ENCODE assay signal across 16 cellular contexts in the genomic region with DNA sequence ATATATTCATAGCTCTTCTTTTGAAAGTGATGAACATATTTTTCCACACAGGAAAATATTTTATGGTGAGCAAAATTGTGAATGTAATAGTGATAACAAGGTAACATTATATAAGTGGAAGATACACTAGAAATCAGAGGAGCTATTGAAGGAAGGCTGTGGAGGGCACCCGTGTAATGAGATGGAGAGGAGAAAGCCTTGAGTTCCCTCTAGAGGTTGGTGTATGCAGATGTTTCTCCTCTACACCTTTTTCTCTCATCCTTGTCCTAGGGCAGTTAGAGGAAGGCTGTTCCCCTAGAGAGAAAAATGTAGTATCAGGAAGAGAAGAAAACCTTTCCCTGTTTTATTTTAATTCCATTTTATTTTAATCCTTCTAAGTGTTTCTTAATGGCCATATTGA. TPM values are rescaled to one million over a fixed set of nuclear protein-coding genes. Genes with fewer than 3 reads are reported as not detected.
A peak's percentile ranks its signal among the peaks of the same experiment; 100 is the strongest.
DNase-seq lines count a peak whose midpoint lies in the region; ATAC-seq and TF ChIP-seq lines count a peak whose summit lies in the region.
"Had no signal": no experiment of that assay in that cellular context is flagged by ENCODE, and none has a peak within 500 bp of the region (broad histone marks: within the 10 kb centered on the region; RNA-seq: fewer than 3 reads in every experiment).

No MANE protein-coding gene starts in this region.

- peak; percentile 13 for TF ChIP-seq CTCF in GM12865 (IDR thresholded peaks at IDR 0.05; ENCODE audit: insufficient read depth, low read depth, low read length, missing control alignments)
- peak; percentile 48 for TF ChIP-seq CTCF in OCI-LY1 (IDR thresholded peaks at IDR 0.05; ENCODE audit: low read length)
- no peak for TF ChIP-seq CTCF in mesothelial cell of epicardium (IDR thresholded peaks at IDR 0.05; ENCODE audit: unreplicated experiment)
- no peak for TF ChIP-seq CTCF in glutamatergic neuron (IDR thresholded peaks at IDR 0.05; ENCODE audit: partially characterized antibody, unreplicated experiment)

- H2AFZ ChIP-seq in OCI-LY1 (ENCODE audit: low read length), result no peak overlapping the region

- no peak overlapping the region for H3K4me2 ChIP-seq in OCI-LY1 (ENCODE audit: low read length)

- H3K79me2 ChIP-seq in OCI-LY1 (ENCODE audit: insufficient read depth, low read length), result no peaks in the 10 kb centered on the region

- H3K4me1 Mint-ChIP-seq in mesothelial cell of epicardium (no peaks in the 10 kb centered on the region), glutamatergic neuron (ENCODE audit: low read depth, unreplicated experiment) (no peaks in the 10 kb centered on the region)

- no peaks in the 10 kb centered on the region for H3K9me3 ChIP-seq in OCI-LY1 (ENCODE audit: low read length)

- H3K27ac ChIP-seq in OCI-LY1 (ENCODE audit: low read depth, low read length, poor library complexity, severe bottlenecking), result no peak overlapping the region

- no peaks in the 10 kb centered on the region for H3K4me1 ChIP-seq in OCI-LY1 (ENCODE audit: insufficient read depth, low read length, severe bottlenecking)

- no peaks in the 10 kb centered on the region for H4K20me1 ChIP-seq in OCI-LY1 (ENCODE audit: insufficient read depth, low read length)

- no peaks in the 10 kb centered on the region for H3K9me3 Mint-ChIP-seq in mesothelial cell of epicardium
- H3K9me3 Mint-ChIP-seq in glutamatergic neuron (ENCODE audit: unreplicated experiment), result no peaks in the 10 kb centered on the region

- H3K27me3 ChIP-seq in OCI-LY1 (ENCODE audit: insufficient read depth, low read length), result no peaks in the 10 kb centered on the region

- no peak for ATAC-seq in GM18907 (IDR thresholded peaks at IDR 0.05; ENCODE audit: unreplicated experiment)
- ATAC-seq in HG02970 (IDR thresholded peaks at IDR 0.05; ENCODE audit: low FRiP score, unreplicated experiment), result no peak

- H3K27ac Mint-ChIP-seq in mesothelial cell of epicardium (no peak overlapping the region), glutamatergic neuron (ENCODE audit: unreplicated experiment) (no peak overlapping the region)
- H3K27ac Mint-ChIP-seq: activated naive CD8-positive, alpha-beta T cell had no signal

- H3K9ac ChIP-seq in OCI-LY1 (ENCODE audit: low read length), result no peak overlapping the region

- H3K36me3 Mint-ChIP-seq in mesothelial cell of epicardium (no peaks in the 10 kb centered on the region), glutamatergic neuron (ENCODE audit: unreplicated experiment) (no peaks in the 10 kb centered on the region)
- H3K36me3 Mint-ChIP-seq: activated naive CD8-positive, alpha-beta T cell had no signal

- no peaks in the 10 kb centered on the region for H3K36me3 ChIP-seq in OCI-LY1 (ENCODE audit: insufficient read depth, low read length)

- no peak overlapping the region for H3K4me3 Mint-ChIP-seq in mesothelial cell of epicardium
- no peak overlapping the region for H3K4me3 Mint-ChIP-seq in glutamatergic neuron (ENCODE audit: unreplicated experiment)
- H3K4me3 Mint-ChIP-seq: activated naive CD8-positive, alpha-beta T cell had no signal

- no peaks in the 10 kb centered on the region for H3F3A ChIP-seq in OCI-LY1 (ENCODE audit: insufficient read depth, low read length)

- H3K9me2 ChIP-seq in OCI-LY1 (ENCODE audit: low read depth, low read length), result no peaks in the 10 kb centered on the region

- H3K27me3 Mint-ChIP-seq in mesothelial cell of epicardium (ENCODE audit: low read depth) (peaks cover 3% of the 10 kb centered on the region), glutamatergic neuron (ENCODE audit: unreplicated experiment) (no peaks in the 10 kb centered on the region)
- H3K27me3 Mint-ChIP-seq: activated naive CD8-positive, alpha-beta T cell had no signal

- DNase-seq in 8988T (peak; percentile 22), GM12865 (ENCODE audit: low read depth) (no peak), iPS DF 19.7 (ENCODE audit: low read depth, low spot score) (peak; percentile 30), mesothelial cell of epicardium (ENCODE audit: low spot score in 2 of 2, unreplicated experiment in 2 of 2) (no peak), glutamatergic neuron (no peak)
- DNase-seq: activated CD4-positive, alpha-beta T cell treated with anti-CD3 and anti-CD28 coated beads for 48 hours; effector memory CD4-positive, alpha-beta T cell; hypothalamus; stimulated activated CD4-positive, alpha-beta T cell treated with anti-CD3 and anti-CD28 coated beads, Interleukin-1b, Interleukin-23, amount 100 ng/mL, for 48 hours; substantia nigra had no signal

- H3K4me3 ChIP-seq in GM12865 (ENCODE audit: low read depth, low read length), result no peak overlapping the region
- H3K4me3 ChIP-seq in OCI-LY1 (ENCODE audit: low read depth, low read length, poor library complexity, severe bottlenecking), result no peak overlapping the region

RNA-seq across cellular contexts. Expression of a gene that starts 54.6 kb away (rescaled TPM):
- 0.42 to 0.74 TPM (median 0.57 TPM) in 3 replicates for total RNA-seq in mesothelial cell of epicardium
- total RNA-seq in glutamatergic neuron (ENCODE audit: unreplicated experiment), result 3.2 TPM
- total RNA-seq: LHCN-M2, RPMI7951 had no signal

Comparison
In these comparisons a context has a peak if more than half of its experiments do, and no peak if none do; other contexts are left out.
1. DNase-seq: peak in 8988T (single experiment) and iPS DF 19.7 (single experiment); none in GM12865 (single experiment), mesothelial cell of epicardium (0 of 2) and glutamatergic neuron (single experiment).
2. CTCF ChIP-seq: peak in GM12865 (single experiment) and OCI-LY1 (single experiment); none in mesothelial cell of epicardium (single experiment) and glutamatergic neuron (single experiment).